ENCODE assay signal across 18 cellular contexts in the genomic region with DNA sequence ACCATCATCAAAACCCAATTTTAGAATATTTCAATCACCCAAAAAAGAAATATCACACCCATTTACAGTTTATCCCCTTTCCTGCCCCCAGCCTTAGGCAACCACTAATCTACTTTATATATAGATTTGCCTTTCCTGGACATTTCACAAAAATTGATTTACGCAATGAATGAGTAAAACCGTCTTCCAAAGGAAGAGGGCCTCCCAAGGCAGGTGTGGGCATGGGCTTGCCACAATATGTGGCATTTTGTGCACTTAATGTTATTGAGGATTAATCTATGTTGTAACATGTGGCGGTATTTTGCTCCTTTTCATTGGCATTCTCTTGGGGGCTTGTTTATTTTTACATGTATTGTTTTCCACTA. TPM values are rescaled to one million over a fixed set of nuclear protein-coding genes. Genes with fewer than 3 reads are reported as not detected.
A peak's percentile ranks its signal among the peaks of the same experiment; 100 is the strongest.
DNase-seq lines count a peak whose midpoint lies in the region; ATAC-seq and TF ChIP-seq lines count a peak whose summit lies in the region.
"Had no signal": no experiment of that assay in that cellular context is flagged by ENCODE, and none has a peak within 500 bp of the region (broad histone marks: within the 10 kb centered on the region; RNA-seq: fewer than 3 reads in every experiment).

No MANE protein-coding gene starts in this region.

- H3K36me3 ChIP-seq in mammary epithelial cell (ENCODE audit: insufficient read depth, low read length), result no peaks in the 10 kb centered on the region
- H3K36me3 ChIP-seq in osteoblast (ENCODE audit: insufficient read depth, low read length), result no peaks in the 10 kb centered on the region
- H3K36me3 ChIP-seq: neutrophil, tibial artery had no signal

- H4K20me1 ChIP-seq in mammary epithelial cell (ENCODE audit: insufficient read depth, low read length) (no peaks in the 10 kb centered on the region), osteoblast (ENCODE audit: insufficient read depth, low read length) (no peaks in the 10 kb centered on the region)

- no TSS peak for BruUV-seq in Calu3 (replicated peaks; lab: Mats Ljungman, UMichigan)
- no TSS peak for BruUV-seq in mammary epithelial cell (replicated peaks; lab: Mats Ljungman, UMichigan)

- H3K4me2 ChIP-seq in mammary epithelial cell (ENCODE audit: insufficient read depth, low read depth, low read length), result peak overlapping the region; percentile 11
- peak overlapping the region; percentile 81 for H3K4me2 ChIP-seq in osteoblast (ENCODE audit: insufficient read depth, low read length)

- no peaks in the 10 kb centered on the region for H3K27me3 ChIP-seq in mammary epithelial cell (ENCODE audit: insufficient read depth, low read length)
- H3K27me3 ChIP-seq in osteoblast (ENCODE audit: insufficient read depth, low read length), result no peaks in the 10 kb centered on the region
- H3K27me3 ChIP-seq: neutrophil had no signal

- no peak for TF ChIP-seq CTCF in Calu3 (IDR thresholded peaks at IDR 0.05; ENCODE audit: unreplicated experiment)
- no peak for TF ChIP-seq CTCF in mammary epithelial cell (conservative IDR thresholded peaks at IDR 0.05 in 1 of 2, IDR thresholded peaks at IDR 0.05 in 1 of 2; ENCODE audit: extremely low read depth in 1 of 2, insufficient read depth in 1 of 2, low read depth in 1 of 2, low read length in 2 of 2)
- no peak for TF ChIP-seq CTCF in osteoblast (IDR thresholded peaks at IDR 0.05; ENCODE audit: extremely low read depth, low read depth, low read length)

- 33% methylated on average over 3 of the region's 3 CpGs for WGBS in mammary epithelial cell (ENCODE audit: low coverage, missing lambda C conversion rate)

- DNase-seq in Calu3 (no peak), MV-4-11 (lab: John Stamatoyannopoulos, UW) (peak; percentile 94), mammary epithelial cell (peak; percentile 35), osteoblast (ENCODE audit: insufficient read length, low spot score, missing footprints) (no peak)
- no peak for DNase-seq in activated T-helper 2 cell treated with anti-CD3 and anti-CD28 coated beads, Interferon-gamma antibody, Interleukin-2, Interleukin-4, amounts not matched to agents 10 μg/mL and 5 μg/mL and 100 μg/mL, durations not matched to agents 14 hours and 24 hours and 36 hours (ENCODE audit: low spot score)
- DNase-seq in activated effector memory CD4-positive, alpha-beta T cell treated with Interleukin-2 at 50 U/mL for 16 hours, result no peak
- DNase-seq: activated CD8-positive, alpha-beta memory T cell treated with anti-CD3 and anti-CD28 coated beads for 24 hours; activated naive CD4-positive, alpha-beta T cell treated with anti-CD3 and anti-CD28 coated beads, Interleukin-2, amount 10 ng/mL, durations not matched to agents 7 days and 5 days; activated T-cell treated with anti-CD3 and anti-CD28 coated beads, Interleukin-2, amount 50 U/mL, for 48 hours; central memory CD4-positive, alpha-beta T cell; DMS79 treated with DMSO at 0.1 percent for 48 hours; NCI-H1417 treated with DMSO at 0.1 percent for 48 hours; stimulated activated naive CD8-positive, alpha-beta T cell treated with anti-CD3 and anti-CD28 coated beads, Interleukin-15, amount 100 ng/mL, for 72 hours; tibial artery had no signal

- H3K27ac ChIP-seq in mammary epithelial cell (ENCODE audit: insufficient read depth, low read depth, low read length) (peak overlapping the region; percentile 43), osteoblast (ENCODE audit: low read depth, low read length) (peak overlapping the region; percentile 76)
- H3K27ac ChIP-seq: tibial artery had no signal

- no peak overlapping the region for H3K9ac ChIP-seq in mammary epithelial cell (ENCODE audit: insufficient read depth, low read length)

- H3K36me3 Mint-ChIP-seq in Calu3 (ENCODE audit: insufficient read depth, unreplicated experiment), result no peaks in the 10 kb centered on the region
- H3K36me3 Mint-ChIP-seq in activated T-helper 2 cell treated with anti-CD3 and anti-CD28 coated beads, Interferon-gamma antibody, Interleukin-2, Interleukin-4, amounts not matched to agents 10 μg/mL and 5 μg/mL and 100 μg/mL, durations not matched to agents 14 hours and 24 hours and 36 hours (ENCODE audit: low read depth), result peaks cover 3% of the 10 kb centered on the region

- in situ Hi-C loops in mammary epithelial cell (cut with MboI; ENCODE audit: low sequenced_read_pairs in 2 of 2), result loop anchor here in 1 of 2 donors (25.0 kb wide), 1 partner anchor 112 kb away; a partner anchor contains a TSS

- H3K4me3 ChIP-seq in mammary epithelial cell (replicated peaks in 1 of 3; ENCODE audit: insufficient read depth in 1 of 3, low read depth in 2 of 3, low read length in 3 of 3) (no peak overlapping the region), osteoblast (ENCODE audit: insufficient read depth, low read length) (no peak overlapping the region)
- H3K4me3 ChIP-seq: GM12878, tibial artery had no signal

- H3K27me3 Mint-ChIP-seq in Calu3 (ENCODE audit: unreplicated experiment), result no peaks in the 10 kb centered on the region
- no peaks in the 10 kb centered on the region for H3K27me3 Mint-ChIP-seq in activated T-helper 2 cell treated with anti-CD3 and anti-CD28 coated beads, Interferon-gamma antibody, Interleukin-2, Interleukin-4, amounts not matched to agents 10 μg/mL and 5 μg/mL and 100 μg/mL, durations not matched to agents 14 hours and 24 hours and 36 hours (ENCODE audit: low read depth)
- H3K27me3 Mint-ChIP-seq: stimulated activated naive CD8-positive, alpha-beta T cell treated with anti-CD3 and anti-CD28 coated beads, Interleukin-15, amount 100 ng/mL, for 72 hours had no signal

- H3K9me3 ChIP-seq in mammary epithelial cell (replicated peaks; ENCODE audit: insufficient read depth, low read length) (no peaks in the 10 kb centered on the region), osteoblast (ENCODE audit: low read depth, low read length) (no peaks in the 10 kb centered on the region)
- H3K9me3 ChIP-seq: neutrophil, tibial artery had no signal

- dilution Hi-C loops in mammary epithelial cell (cut with HindIII; ENCODE audit: low sequenced_read_pairs), result loop anchor here (5.0 to 10.0 kb wide), 7 partner anchors 37 to 244 kb away; a partner anchor contains a TSS

- CTCF ChIA-PET in Calu3 (lab: Charles Lee) (interaction anchor here (0.6 to 2.0 kb wide), 3 partner anchors 99 to 1780 kb away, joined by 3 to 5 read pairs (median 4); no protein-coding TSS in a partner anchor), mammary epithelial cell (lab: Charles Lee; ENCODE audit: low non-redundant PET) (interaction anchor here (0.5 to 1.0 kb wide), 9 partner anchors 17 to 353 kb away, joined by 3 to 7 read pairs (median 4); a partner anchor contains a TSS)

- no peak overlapping the region for H2AFZ ChIP-seq in mammary epithelial cell (ENCODE audit: low read depth, low read length)
- H2AFZ ChIP-seq in osteoblast (ENCODE audit: low read length), result no peak overlapping the region

- ATAC-seq in HG02759 (IDR thresholded peaks at IDR 0.05; ENCODE audit: unreplicated experiment) (no peak), HG02981 (IDR thresholded peaks at IDR 0.05; ENCODE audit: unreplicated experiment) (no peak)

- no peaks in the 10 kb centered on the region for H3K9me3 Mint-ChIP-seq in Calu3 (ENCODE audit: low read depth, unreplicated experiment)
- no peaks in the 10 kb centered on the region for H3K9me3 Mint-ChIP-seq in activated T-helper 2 cell treated with anti-CD3 and anti-CD28 coated beads, Interferon-gamma antibody, Interleukin-2, Interleukin-4, amounts not matched to agents 10 μg/mL and 5 μg/mL and 100 μg/mL, durations not matched to agents 14 hours and 24 hours and 36 hours
- H3K9me3 Mint-ChIP-seq: activated naive CD4-positive, alpha-beta T cell treated with anti-CD3 and anti-CD28 coated beads, Interleukin-2, amount 10 ng/mL, durations not matched to agents 7 days and 5 days; stimulated activated naive CD8-positive, alpha-beta T cell treated with anti-CD3 and anti-CD28 coated beads, Interleukin-15, amount 100 ng/mL, for 72 hours had no signal

- H3K4me1 Mint-ChIP-seq in Calu3 (ENCODE audit: low read depth, unreplicated experiment), result no peaks in the 10 kb centered on the region
- peaks cover 10% of the 10 kb centered on the region for H3K4me1 Mint-ChIP-seq in activated T-helper 2 cell treated with anti-CD3 and anti-CD28 coated beads, Interferon-gamma antibody, Interleukin-2, Interleukin-4, amounts not matched to agents 10 μg/mL and 5 μg/mL and 100 μg/mL, durations not matched to agents 14 hours and 24 hours and 36 hours (ENCODE audit: low read depth)

- peak overlapping the region; percentile 36 for H3K27ac Mint-ChIP-seq in Calu3 (ENCODE audit: unreplicated experiment)
- H3K27ac Mint-ChIP-seq in activated T-helper 2 cell treated with anti-CD3 and anti-CD28 coated beads, Interferon-gamma antibody, Interleukin-2, Interleukin-4, amounts not matched to agents 10 μg/mL and 5 μg/mL and 100 μg/mL, durations not matched to agents 14 hours and 24 hours and 36 hours, result no peak overlapping the region

- H3K4me3 Mint-ChIP-seq in Calu3 (ENCODE audit: low read depth, unreplicated experiment), result no peak overlapping the region
- no peak overlapping the region for H3K4me3 Mint-ChIP-seq in activated T-helper 2 cell treated with anti-CD3 and anti-CD28 coated beads, Interferon-gamma antibody, Interleukin-2, Interleukin-4, amounts not matched to agents 10 μg/mL and 5 μg/mL and 100 μg/mL, durations not matched to agents 14 hours and 24 hours and 36 hours (ENCODE audit: low read depth)

- intact Hi-C loops in Calu3 (cut with micrococcal nuclease; ENCODE audit: unreplicated experiment) (loop anchor here (5.0 to 10.0 kb wide), 2 partner anchors 98 to 196 kb away; no protein-coding TSS in a partner anchor), mammary epithelial cell (cut with micrococcal nuclease) (loop anchor here (1.0 kb wide), 1 partner anchor 194 kb away; no protein-coding TSS in a partner anchor)
- intact Hi-C loops in activated T-helper 2 cell treated with anti-CD3 and anti-CD28 coated beads, Interferon-gamma antibody, Interleukin-2, Interleukin-4, amounts not matched to agents 10 μg/mL and 5 μg/mL and 100 μg/mL, durations not matched to agents 14 hours and 24 hours and 36 hours (cut with micrococcal nuclease), result no loop called here

- peaks cover 14% of the 10 kb centered on the region for H3K4me1 ChIP-seq in mammary epithelial cell (ENCODE audit: insufficient read depth, low read length)
- peaks cover 11% of the 10 kb centered on the region for H3K4me1 ChIP-seq in osteoblast (ENCODE audit: insufficient read depth, low read length)
- H3K4me1 ChIP-seq: tibial artery had no signal

- H3K79me2 ChIP-seq in mammary epithelial cell (ENCODE audit: insufficient read depth, low read length) (no peaks in the 10 kb centered on the region), osteoblast (ENCODE audit: insufficient read depth, low read length) (no peaks in the 10 kb centered on the region)

RNA-seq across cellular contexts. Expression of a gene that starts 11.8 kb away (rescaled TPM):
- total RNA-seq in Calu3 (2022) (6.2 and 6.8 TPM in 2 replicates), mammary epithelial cell (not detected), osteoblast (0.29 and 0.36 TPM in 2 replicates)
- 0.06 TPM for polyA plus RNA-seq in mammary epithelial cell
- not detected for polyA minus RNA-seq in mammary epithelial cell
- total RNA-seq in activated T-helper 2 cell treated with anti-CD3 and anti-CD28 coated beads, Interferon-gamma antibody, Interleukin-2, Interleukin-4, amounts not matched to agents 10 μg/mL and 5 μg/mL and 100 μg/mL, durations not matched to agents 14 hours and 24 hours and 36 hours, result 1.8 and 1.9 TPM in 2 replicates

RNA-seq across cellular contexts. Expression of a gene that starts 29.3 kb away (rescaled TPM):
- total RNA-seq in Calu3 (2022) (1.0 and 1.3 TPM in 2 replicates), mammary epithelial cell (1 to 10 TPM in 1 of 2 donors, under 1 TPM in 1; 0.28 to 1.7 TPM), osteoblast (1.1 and 1.2 TPM in 2 replicates)
- polyA plus RNA-seq in mammary epithelial cell, result 0.27 TPM
- not detected for polyA minus RNA-seq in mammary epithelial cell
- 5.5 and 5.6 TPM in 2 replicates for total RNA-seq in activated T-helper 2 cell treated with anti-CD3 and anti-CD28 coated beads, Interferon-gamma antibody, Interleukin-2, Interleukin-4, amounts not matched to agents 10 μg/mL and 5 μg/mL and 100 μg/mL, durations not matched to agents 14 hours and 24 hours and 36 hours

Comparison
In these comparisons a context has a peak if more than half of its experiments do, and no peak if none do; other contexts are left out.
1. DNase-seq: peak in MV-4-11 (single experiment) and mammary epithelial cell (single experiment); none in Calu3 (single experiment), osteoblast (single experiment), activated T-helper 2 cell treated with anti-CD3 and anti-CD28 coated beads, Interferon-gamma antibody, Interleukin-2, Interleukin-4, amounts not matched to agents 10 μg/mL and 5 μg/mL and 100 μg/mL, durations not matched to agents 14 hours and 24 hours and 36 hours (single experiment) and activated effector memory CD4-positive, alpha-beta T cell treated with Interleukin-2 at 50 U/mL for 16 hours (single experiment).